ENCODE assay signal across 9 cellular contexts in the genomic region with DNA sequence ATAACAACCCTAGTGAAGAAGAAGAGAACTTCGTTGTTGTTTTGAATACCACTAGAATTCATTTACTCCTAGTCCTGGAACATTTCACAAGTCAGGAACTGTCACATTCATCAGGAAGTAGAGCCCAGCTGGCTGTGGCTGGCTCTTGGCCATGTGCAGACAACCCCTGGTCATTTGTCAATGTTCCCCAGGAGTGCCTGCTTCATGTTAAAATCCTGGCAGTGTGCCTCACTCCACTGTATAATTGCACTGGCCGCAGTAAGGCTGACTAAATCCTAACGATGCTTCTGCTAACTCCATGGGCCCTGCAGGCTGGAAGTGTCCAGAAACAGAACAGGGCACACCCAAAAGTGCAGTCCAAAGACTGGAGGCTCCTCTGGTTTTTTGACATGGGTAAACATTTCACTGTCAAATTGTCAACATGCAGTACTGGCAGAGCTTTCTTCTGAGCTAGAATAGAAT. TPM values are rescaled to one million over a fixed set of nuclear protein-coding genes. Genes with fewer than 3 reads are reported as not detected.
DNase-seq lines count a peak whose midpoint lies in the region; ATAC-seq and TF ChIP-seq lines count a peak whose summit lies in the region.
"Had no signal": no experiment of that assay in that cellular context is flagged by ENCODE, and none has a peak within 500 bp of the region (broad histone marks: within the 10 kb centered on the region; RNA-seq: fewer than 3 reads in every experiment).

No MANE protein-coding gene starts in this region.

- H3K4me2 ChIP-seq in OCI-LY7 (ENCODE audit: low read length), result no peak overlapping the region

- no peaks in the 10 kb centered on the region for H3K36me3 Mint-ChIP-seq in nephron progenitor cell (ENCODE audit: low read depth)
- no peaks in the 10 kb centered on the region for H3K36me3 Mint-ChIP-seq in activated T-cell treated with anti-CD3 and anti-CD28 coated beads, Interleukin-2, amount 50 U/mL, for 72 hours (ENCODE audit: insufficient read depth in 2 of 2)

- H3K36me3 ChIP-seq in OCI-LY7 (ENCODE audit: insufficient read depth, low read length), result no peaks in the 10 kb centered on the region

- H3K9me3 ChIP-seq in OCI-LY7 (ENCODE audit: low read length), result no peaks in the 10 kb centered on the region

- no peaks in the 10 kb centered on the region for H3K9me2 ChIP-seq in OCI-LY7 (ENCODE audit: insufficient read depth, low read length)

- H3K27ac Mint-ChIP-seq in nephron progenitor cell, result no peak overlapping the region
- H3K27ac Mint-ChIP-seq in activated T-cell treated with anti-CD3 and anti-CD28 coated beads, Interleukin-2, amount 50 U/mL, for 72 hours, result no peak overlapping the region

- peaks cover 17% of the 10 kb centered on the region for H3K4me1 Mint-ChIP-seq in nephron progenitor cell
- H3K4me1 Mint-ChIP-seq in activated T-cell treated with anti-CD3 and anti-CD28 coated beads, Interleukin-2, amount 50 U/mL, for 72 hours (ENCODE audit: low read depth), result no peaks in the 10 kb centered on the region

- POLR2A ChIA-PET in OCI-LY7 (lab: Charles Lee), result interaction anchor here (0.9 to 1.8 kb wide), 2 partner anchors 10 to 36 kb away, joined by 3 to 7 read pairs; no protein-coding TSS in a partner anchor

- no peaks in the 10 kb centered on the region for H3K9me3 Mint-ChIP-seq in nephron progenitor cell
- no peaks in the 10 kb centered on the region for H3K9me3 Mint-ChIP-seq in activated T-cell treated with anti-CD3 and anti-CD28 coated beads, Interleukin-2, amount 50 U/mL, for 72 hours

- no peaks in the 10 kb centered on the region for H3K79me2 ChIP-seq in OCI-LY7 (ENCODE audit: insufficient read depth, low read depth, low read length)

- intact Hi-C loops in OCI-LY7 (cut with micrococcal nuclease; ENCODE audit: unreplicated experiment), result no loop called here

- H3K4me3 ChIP-seq in OCI-LY7 (ENCODE audit: low read depth, low read length, poor library complexity, severe bottlenecking), result no peak overlapping the region

- no peak for TF ChIP-seq CTCF in nephron progenitor cell (IDR thresholded peaks at IDR 0.05)
- no peak for TF ChIP-seq CTCF in OCI-LY7 (conservative IDR thresholded peaks at IDR 0.05; ENCODE audit: low read length)

- H4K20me1 ChIP-seq in OCI-LY7 (ENCODE audit: insufficient read depth, low read length), result no peaks in the 10 kb centered on the region

- H3K27ac ChIP-seq in epithelial cell of prostate, result peak overlapping the region; percentile 2
- no peak overlapping the region for H3K27ac ChIP-seq in OCI-LY7 (ENCODE audit: low read depth, low read length, poor library complexity, severe bottlenecking)

- H3K4me3 Mint-ChIP-seq in nephron progenitor cell, result no peak overlapping the region
- no peak overlapping the region for H3K4me3 Mint-ChIP-seq in activated T-cell treated with anti-CD3 and anti-CD28 coated beads, Interleukin-2, amount 50 U/mL, for 72 hours

- H2AFZ ChIP-seq in OCI-LY7 (ENCODE audit: low read length), result no peak overlapping the region

- ATAC-seq in activated T-cell treated with anti-CD3 and anti-CD28 coated beads, Interleukin-2, amount 50 U/mL, for 72 hours (replicated peaks in 1 of 2), result no peak

- peaks cover 4% of the 10 kb centered on the region for H3K4me1 ChIP-seq in OCI-LY7 (ENCODE audit: insufficient read depth, low read length, poor library complexity, severe bottlenecking)

- CTCF ChIA-PET in OCI-LY7 (lab: Charles Lee; ENCODE audit: unreplicated experiment), result no interaction called here

- peaks cover 12% of the 10 kb centered on the region for H3K27me3 Mint-ChIP-seq in nephron progenitor cell (ENCODE audit: low read depth, poor library complexity)
- H3K27me3 Mint-ChIP-seq in activated T-cell treated with anti-CD3 and anti-CD28 coated beads, Interleukin-2, amount 50 U/mL, for 72 hours (ENCODE audit: low read depth), result peaks cover 13% of the 10 kb centered on the region

- no TSS peak for BruUV-seq in OCI-LY7 (replicated peaks; lab: Mats Ljungman, UMichigan)

- DNase-seq in C1 segment of cervical spinal cord (lab: John Stamatoyannopoulos, UW), result peak in 8 of 14 donors; percentile 12 to 58 (median 20)
- DNase-seq in NCI-H2196 (lab: John Stamatoyannopoulos, UW; ENCODE audit: unreplicated experiment), result peak; percentile 69
- DNase-seq in epithelial cell of prostate (ENCODE audit: low read depth, low spot score), result no peak
- DNase-seq in nephron progenitor cell, result peak; percentile 12
- DNase-seq in stimulated activated naive CD4-positive, alpha-beta T cell (lab: John Stamatoyannopoulos, UW), result no peak
- no peak for DNase-seq in OCI-LY7 (ENCODE audit: low spot score)
- no peak for DNase-seq in activated T-cell treated with anti-CD3 and anti-CD28 coated beads, Interleukin-2, amount 50 U/mL, for 72 hours
- DNase-seq in stimulated activated CD4-positive, alpha-beta T cell treated with anti-CD3 and anti-CD28 coated beads, Interleukin-4, amount 100 ng/mL, for 24 hours, result no peak
- DNase-seq: NCI-H1436 had no signal

RNA-seq across cellular contexts. Expression of gene ADGRF1, which starts 41.5 kb away (rescaled TPM):
- total RNA-seq in OCI-LY7 (2014; rRNA removed; shearing (Covaris generic)), result not detected in 2 replicates
- not detected in 2 replicates for total RNA-seq in OCI-LY7 (2022)
- not detected for total RNA-seq in activated T-cell treated with anti-CD3 and anti-CD28 coated beads, Interleukin-2, amount 50 U/mL, for 72 hours

Comparison
In these comparisons a context has a peak if more than half of its experiments do, and no peak if none do; other contexts are left out.
1. DNase-seq: peak in C1 segment of cervical spinal cord (8 of 14), NCI-H2196 (single experiment) and nephron progenitor cell (single experiment); none in epithelial cell of prostate (single experiment), stimulated activated naive CD4-positive, alpha-beta T cell (0 of 6), OCI-LY7 (single experiment), activated T-cell treated with anti-CD3 and anti-CD28 coated beads, Interleukin-2, amount 50 U/mL, for 72 hours (0 of 2) and stimulated activated CD4-positive, alpha-beta T cell treated with anti-CD3 and anti-CD28 coated beads, Interleukin-4, amount 100 ng/mL, for 24 hours (single experiment).